Comparison of ENCODE assay signal across 16 cellular contexts in genomic region chr20:38198238-38198861, GRCh38. TPM values are rescaled to one million over a fixed set of nuclear protein-coding genes. Genes with fewer than 3 reads are reported as not detected.
DNase-seq lines count a peak whose midpoint lies in the region; ATAC-seq and TF ChIP-seq lines count a peak whose summit lies in the region.
"Had no signal": no experiment of that assay in that cellular context is flagged by ENCODE, and none has a peak within 500 bp of the region (broad histone marks: within the 10 kb centered on the region; RNA-seq: fewer than 3 reads in every experiment).

No MANE protein-coding gene starts in this region.

- H3K4me1 Mint-ChIP-seq in activated T-cell treated with anti-CD3 and anti-CD28 coated beads, Interleukin-2, amount 50 U/mL, for 4 hours (ENCODE audit: low read depth), result no peaks in the 10 kb centered on the region
- H3K4me1 Mint-ChIP-seq in CD4-positive, alpha-beta memory T cell, result no peaks in the 10 kb centered on the region
- H3K4me1 Mint-ChIP-seq: T-cell had no signal

- intact Hi-C loops in PC-3 (cut with micrococcal nuclease), result no loop called here
- intact Hi-C loops in CD4-positive, alpha-beta memory T cell (cut with micrococcal nuclease), result no loop called here

- H3K27me3 Mint-ChIP-seq in activated T-cell treated with anti-CD3 and anti-CD28 coated beads, Interleukin-2, amount 50 U/mL, for 4 hours (ENCODE audit: low read depth), result peaks cover 5% of the 10 kb centered on the region
- peaks cover 6 to 9% of the 10 kb centered on the region in 2 donors for H3K27me3 Mint-ChIP-seq in CD4-positive, alpha-beta memory T cell

- H3K27ac Mint-ChIP-seq in CD4-positive, alpha-beta memory T cell, result no peak overlapping the region
- H3K27ac Mint-ChIP-seq: T-cell had no signal

- H3K36me3 ChIP-seq in PC-3 (ENCODE audit: low read depth, low read length) (no peaks in the 10 kb centered on the region), fibroblast of lung (ENCODE audit: control insufficient read depth, insufficient read depth, low read length) (no peaks in the 10 kb centered on the region), trophoblast cell (ENCODE audit: control insufficient read depth in 1 of 2, insufficient read depth in 2 of 2, low read length in 2 of 2) (no peaks in the 10 kb centered on the region)
- H3K36me3 ChIP-seq in CD4-positive, alpha-beta memory T cell (ENCODE audit: insufficient read depth, low read length), result no peaks in the 10 kb centered on the region
- H3K36me3 ChIP-seq: ascending aorta had no signal

- H3K23ac ChIP-seq in trophoblast cell (ENCODE audit: low read length), result no peak overlapping the region

- peak overlapping the region; percentile 19 for H2AK5ac ChIP-seq in trophoblast cell (ENCODE audit: low read length)

- H3K27ac ChIP-seq in PC-3 (ENCODE audit: low read length), result no peak overlapping the region
- peak overlapping the region; percentile 53 for H3K27ac ChIP-seq in fibroblast of lung (ENCODE audit: insufficient read depth, low read length)
- peak overlapping the region; percentile 6 for H3K27ac ChIP-seq in trophoblast cell (ENCODE audit: low read depth, low read length)
- H3K27ac ChIP-seq in CD4-positive, alpha-beta memory T cell (ENCODE audit: low read depth, low read length), result no peak overlapping the region
- H3K27ac ChIP-seq: ascending aorta, C4-2B had no signal

- CTCF ChIA-PET in PC-3 (lab: Charles Lee), result no interaction called here
- CTCF ChIA-PET in CD4-positive, alpha-beta memory T cell (lab: Charles Lee; ENCODE audit: partially characterized antibody), result interaction anchor here (2.6 kb wide), 1 partner anchor 23 kb away, joined by 8 read pairs; no protein-coding TSS in a partner anchor

- H2BK12ac ChIP-seq in trophoblast cell (ENCODE audit: low read length), result peak overlapping the region; percentile 81

- peak overlapping the region; percentile 13 for H2BK5ac ChIP-seq in trophoblast cell (ENCODE audit: low read depth, low read length, poor library complexity)

- DNase-seq in EL, result peak; percentile 60
- DNase-seq in PC-3, result peak; percentile 31
- DNase-seq in fibroblast of lung (ENCODE audit: low read depth in 2 of 2), result no peak
- peak; percentile 88 to 92 for DNase-seq in trophoblast cell
- no peak for DNase-seq in activated T-cell treated with anti-CD3 and anti-CD28 coated beads, Interleukin-2, amount 50 U/mL, for 4 hours
- DNase-seq in CD4-positive, alpha-beta memory T cell, result no peak
- DNase-seq in NAMALWA (ENCODE audit: low spot score), result no peak
- DNase-seq: activated CD4-positive, CD25-positive, alpha-beta regulatory T cell; activated CD8-positive, alpha-beta memory T cell treated with anti-CD3 and anti-CD28 coated beads for 24 hours; activated gamma-delta T cell; DND-41; NCI-H1048; NCI-H82; T-cell had no signal

- H3F3A ChIP-seq in PC-3 (ENCODE audit: low read length, unreplicated experiment), result no peaks in the 10 kb centered on the region

- no peak overlapping the region for H3K9ac ChIP-seq in PC-3 (ENCODE audit: low read length)
- H3K9ac ChIP-seq in fibroblast of lung (ENCODE audit: insufficient read depth, low read length), result no peak overlapping the region
- H3K9ac ChIP-seq in trophoblast cell (ENCODE audit: low read length), result no peak overlapping the region

- H3K9me3 ChIP-seq in PC-3 (ENCODE audit: low read length) (no peaks in the 10 kb centered on the region), fibroblast of lung (ENCODE audit: control insufficient read depth, insufficient read depth, low read depth, low read length) (no peaks in the 10 kb centered on the region), trophoblast cell (ENCODE audit: insufficient read depth, low read depth, low read length) (peaks cover 6% of the 10 kb centered on the region)
- no peaks in the 10 kb centered on the region for H3K9me3 ChIP-seq in CD4-positive, alpha-beta memory T cell (ENCODE audit: control insufficient read depth in 1 of 2, low read length in 2 of 2)
- H3K9me3 ChIP-seq: ascending aorta had no signal

- ATAC-seq in PC-3, result peak; percentile 12; the same call in 1 of the 2 replicates
- ATAC-seq in activated T-cell treated with anti-CD3 and anti-CD28 coated beads, Interleukin-2, amount 50 U/mL, for 4 hours, result no peak
- ATAC-seq: T-cell had no signal

- WGBS in trophoblast cell (ENCODE audit: extremely low coverage, insufficient coverage, insufficient read length), result no CpG with 5 or more reads among the region's 8 CpGs

- H3K9me2 ChIP-seq in PC-3 (replicated peaks; ENCODE audit: low read length), result no peaks in the 10 kb centered on the region

- H3K14ac ChIP-seq in trophoblast cell (ENCODE audit: low read length), result peak overlapping the region; percentile 33

- H2AFZ ChIP-seq in PC-3 (ENCODE audit: low read length) (no peak overlapping the region), fibroblast of lung (ENCODE audit: low read length) (no peak overlapping the region), trophoblast cell (ENCODE audit: insufficient read depth, low read length, poor library complexity) (no peak overlapping the region)

- H2BK120ac ChIP-seq in trophoblast cell (ENCODE audit: insufficient read depth, low read length, poor library complexity), result no peak overlapping the region

- H3K27me3 ChIP-seq in PC-3 (ENCODE audit: low read length) (no peaks in the 10 kb centered on the region), fibroblast of lung (ENCODE audit: control insufficient read depth, insufficient read depth, low read length) (no peaks in the 10 kb centered on the region), trophoblast cell (ENCODE audit: insufficient read depth, low read length) (no peaks in the 10 kb centered on the region)
- H3K27me3 ChIP-seq in CD4-positive, alpha-beta memory T cell (ENCODE audit: insufficient read depth, low read length), result peaks cover 3% of the 10 kb centered on the region
- H3K27me3 ChIP-seq: ascending aorta had no signal

- no peak overlapping the region for H4K12ac ChIP-seq in trophoblast cell (ENCODE audit: low read depth, low read length)

- no TSS peak for BruUV-seq in PC-3 (replicated peaks; lab: Mats Ljungman, UMichigan)

- H3K4me1 ChIP-seq in PC-3 (ENCODE audit: insufficient read depth, low read length), result peaks cover 15% of the 10 kb centered on the region; the same call in 1 of the 2 replicates
- H3K4me1 ChIP-seq in fibroblast of lung (ENCODE audit: control insufficient read depth, extremely low read depth, insufficient read depth, low read length), result peaks cover 31% of the 10 kb centered on the region
- H3K4me1 ChIP-seq in trophoblast cell (ENCODE audit: control insufficient read depth in 1 of 2, insufficient read depth in 2 of 2, low read length in 2 of 2), result peaks cover 27 to 34% of the 10 kb centered on the region in 2 experiments
- no peaks in the 10 kb centered on the region for H3K4me1 ChIP-seq in CD4-positive, alpha-beta memory T cell (ENCODE audit: insufficient read depth, low read length)

- POLR2A ChIA-PET in PC-3 (lab: Charles Lee; ENCODE audit: unreplicated experiment), result no interaction called here
- POLR2A ChIA-PET in CD4-positive, alpha-beta memory T cell (lab: Charles Lee; ENCODE audit: partially characterized antibody), result no interaction called here

- peaks cover 33% of the 10 kb centered on the region for H3K79me1 ChIP-seq in trophoblast cell (ENCODE audit: low read length)

- H3K4ac ChIP-seq in trophoblast cell (ENCODE audit: low read depth, low read length), result no peak overlapping the region

- H4K8ac ChIP-seq in trophoblast cell (ENCODE audit: low read depth, low read length), result no peak overlapping the region

- TF ChIP-seq CTCF in PC-3 (conservative IDR thresholded peaks at IDR 0.05; ENCODE audit: low read depth, low read length), result no peak
- no peak for TF ChIP-seq CTCF in fibroblast of lung (conservative IDR thresholded peaks at IDR 0.05 in 1 of 2, IDR thresholded peaks at IDR 0.05 in 1 of 2; ENCODE audit: low read depth in 1 of 2, low read length in 2 of 2)

- H3K79me2 ChIP-seq in PC-3 (ENCODE audit: low read length) (no peaks in the 10 kb centered on the region), fibroblast of lung (ENCODE audit: control insufficient read depth, insufficient read depth, low read length) (no peaks in the 10 kb centered on the region), trophoblast cell (ENCODE audit: control insufficient read depth, insufficient read depth, low read length, poor library complexity) (no peaks in the 10 kb centered on the region)

- H4K20me1 ChIP-seq in PC-3 (ENCODE audit: low read length) (no peaks in the 10 kb centered on the region), fibroblast of lung (ENCODE audit: control insufficient read depth, extremely low read depth, insufficient read depth, low read length) (no peaks in the 10 kb centered on the region)

- H3K4me2 ChIP-seq in PC-3 (ENCODE audit: low read length) (no peak overlapping the region), fibroblast of lung (ENCODE audit: extremely low read depth, insufficient read depth, low read length) (no peak overlapping the region), trophoblast cell (ENCODE audit: low read length) (no peak overlapping the region)

- no peaks in the 10 kb centered on the region for H3K36me3 Mint-ChIP-seq in activated T-cell treated with anti-CD3 and anti-CD28 coated beads, Interleukin-2, amount 50 U/mL, for 4 hours (ENCODE audit: insufficient read depth)
- H3K36me3 Mint-ChIP-seq in CD4-positive, alpha-beta memory T cell, result no peaks in the 10 kb centered on the region
- H3K36me3 Mint-ChIP-seq: T-cell had no signal

- no peak overlapping the region for H3K4me3 ChIP-seq in PC-3 (ENCODE audit: low read length)
- H3K4me3 ChIP-seq in fibroblast of lung (replicated peaks in 1 of 4; ENCODE audit: control extremely low read depth in 1 of 4, insufficient read depth in 1 of 4, low read depth in 3 of 4, low read length in 4 of 4), result no peak overlapping the region
- H3K4me3 ChIP-seq in trophoblast cell (ENCODE audit: low read depth, low read length), result no peak overlapping the region
- no peak overlapping the region for H3K4me3 ChIP-seq in CD4-positive, alpha-beta memory T cell (ENCODE audit: low read length in 2 of 2)
- H3K4me3 ChIP-seq: ascending aorta had no signal

- no peak overlapping the region for H3K4me3 Mint-ChIP-seq in activated T-cell treated with anti-CD3 and anti-CD28 coated beads, Interleukin-2, amount 50 U/mL, for 4 hours
- no peak overlapping the region for H3K4me3 Mint-ChIP-seq in CD4-positive, alpha-beta memory T cell
- H3K4me3 Mint-ChIP-seq: T-cell had no signal

- peak overlapping the region; percentile 38 for H4K91ac ChIP-seq in trophoblast cell (ENCODE audit: low read depth, low read length)

- peaks cover 6% of the 10 kb centered on the region for H3K9me3 Mint-ChIP-seq in activated T-cell treated with anti-CD3 and anti-CD28 coated beads, Interleukin-2, amount 50 U/mL, for 4 hours
- no peaks in the 10 kb centered on the region for H3K9me3 Mint-ChIP-seq in CD4-positive, alpha-beta memory T cell

- peak overlapping the region; percentile 22 for H3K18ac ChIP-seq in trophoblast cell (ENCODE audit: low read length)

RNA-seq across cellular contexts. Expression of gene TGM2, which starts 33.3 kb away (rescaled TPM):
- 583 and 773 TPM in 2 replicates for total RNA-seq in PC-3 (2014; rRNA removed)
- total RNA-seq in fibroblast of lung, result 58.6 and 103 TPM in 2 replicates
- polyA plus RNA-seq in fibroblast of lung, result 129 and 238 TPM in 2 replicates
- polyA plus RNA-seq in fibroblast of lung (2012), result 135 and 254 TPM in 2 replicates
- 160 and 334 TPM in 2 replicates for polyA minus RNA-seq in fibroblast of lung (ENCODE audit: low replicate concordance)
- polyA plus RNA-seq in trophoblast cell (2013), result 330 and 332 TPM in 2 replicates
- under 1 TPM; 0.52 to 0.71 (median 0.63) TPM for total RNA-seq in activated T-cell treated with anti-CD3 and anti-CD28 coated beads, Interleukin-2, amount 50 U/mL, for 4 hours
- under 1 TPM; 0.50 to 0.67 TPM for total RNA-seq in CD4-positive, alpha-beta memory T cell
- polyA plus RNA-seq in CD4-positive, alpha-beta memory T cell, result under 1 TPM; 0.09 to 0.11 TPM

Comparison
In these comparisons a context has a peak if more than half of its experiments do, and no peak if none do; other contexts are left out.
1. DNase-seq: peak in EL (single experiment), PC-3 (single experiment) and trophoblast cell (2 of 2); none in fibroblast of lung (0 of 2), activated T-cell treated with anti-CD3 and anti-CD28 coated beads, Interleukin-2, amount 50 U/mL, for 4 hours (single experiment), CD4-positive, alpha-beta memory T cell (0 of 5) and NAMALWA (single experiment).
2. H3K27ac ChIP-seq: peak in fibroblast of lung (single experiment) and trophoblast cell (single experiment); none in PC-3 (single experiment) and CD4-positive, alpha-beta memory T cell (single experiment).
3. RNA of gene TGM2, which starts 33.3 kb away (total RNA-seq): 583 to 773 TPM in PC-3 and 58.6 to 103 TPM in fibroblast of lung; 0.50 to 0.67 TPM in CD4-positive, alpha-beta memory T cell and 0.52 to 0.71 TPM in activated T-cell treated with anti-CD3 and anti-CD28 coated beads, Interleukin-2, amount 50 U/mL, for 4 hours; every median in the first group is over 10 times any median in the second.